23 cellular contexts compared by ENCODE assay signal in genomic region chr1:62327360-62328051, GRCh38. TPM values are rescaled to one million over a fixed set of nuclear protein-coding genes. Genes with fewer than 3 reads are reported as not detected.
A peak's percentile ranks its signal among the peaks of the same experiment; 100 is the strongest.
DNase-seq lines count a peak whose midpoint lies in the region; ATAC-seq lines count a peak whose summit lies in the region.
"Had no signal": no experiment of that assay in that cellular context is flagged by ENCODE, and none has a peak within 500 bp of the region (broad histone marks: within the 10 kb centered on the region; RNA-seq: fewer than 3 reads in every experiment).

No MANE protein-coding gene starts in this region.

- H3K9me3 ChIP-seq in GM23248 (ENCODE audit: low read depth), result no peaks in the 10 kb centered on the region
- H3K9me3 ChIP-seq in trophoblast cell (ENCODE audit: insufficient read depth, low read depth, low read length), result peaks cover 3% of the 10 kb centered on the region
- H3K9me3 ChIP-seq: left ventricle myocardium inferior, stomach, tibial nerve had no signal

- peak overlapping the region; percentile 79 for H2BK120ac ChIP-seq in trophoblast cell (ENCODE audit: insufficient read depth, low read length, poor library complexity)

- H2AFZ ChIP-seq in GM23248 (no peak overlapping the region), trophoblast cell (ENCODE audit: insufficient read depth, low read length, poor library complexity) (peak overlapping the region; percentile 10)

- H2BK12ac ChIP-seq in trophoblast cell (ENCODE audit: low read length), result peak overlapping the region; percentile 89

- WGBS in GM23248 (ENCODE audit: low coverage in 1 of 2, low lambda C conversion rate in 2 of 2, missing lambda C conversion rate in 2 of 2), 2 experiments, result 43 to 45% methylated on average over 22 of the region's 22 CpGs
- no CpG with 5 or more reads among the region's 22 CpGs for WGBS in trophoblast cell (ENCODE audit: extremely low coverage, insufficient coverage, insufficient read length)

- H3K27me3 ChIP-seq in GM23248 (replicated peaks; ENCODE audit: insufficient read depth) (no peaks in the 10 kb centered on the region), trophoblast cell (ENCODE audit: insufficient read depth, low read length) (no peaks in the 10 kb centered on the region)
- H3K27me3 ChIP-seq: BLaER1, tibial nerve had no signal

- peaks cover 22% of the 10 kb centered on the region for H3F3A ChIP-seq in GM23248 (ENCODE audit: insufficient read depth)

- H3K4me1 ChIP-seq in GM23248 (ENCODE audit: insufficient read depth) (peaks cover 26% of the 10 kb centered on the region), trophoblast cell (ENCODE audit: control insufficient read depth in 1 of 2, insufficient read depth in 2 of 2, low read length in 2 of 2) (peaks cover 19 to 20% of the 10 kb centered on the region in 2 experiments)
- H3K4me1 ChIP-seq: BLaER1, left ventricle myocardium inferior had no signal

- CTCF ChIA-PET in T-cell (lab: Charles Lee), result no interaction called here

- in situ Hi-C loops in GM23248 (cut with MboI), result no loop called here

- H3K9me2 ChIP-seq in GM23248 (ENCODE audit: insufficient read depth), result no peaks in the 10 kb centered on the region

- H3K4me3 ChIP-seq in GM23248 (no peak overlapping the region), trophoblast cell (ENCODE audit: low read depth, low read length) (no peak overlapping the region)
- H3K4me3 ChIP-seq: BLaER1, left ventricle myocardium inferior, stomach, tibial nerve had no signal

- peak overlapping the region; percentile 71 for H3K14ac ChIP-seq in trophoblast cell (ENCODE audit: low read length)

- H3K4ac ChIP-seq in trophoblast cell (ENCODE audit: low read depth, low read length), result peak overlapping the region; percentile 60

- no peak for ATAC-seq in T-cell (replicated peaks in 1 of 4)
- ATAC-seq in HG03039 (IDR thresholded peaks at IDR 0.05; ENCODE audit: unreplicated experiment), result no peak

- H3K36me3 Mint-ChIP-seq in T-cell, result no peaks in the 10 kb centered on the region

- no peak overlapping the region for H3K9ac ChIP-seq in GM23248
- no peak overlapping the region for H3K9ac ChIP-seq in trophoblast cell (ENCODE audit: low read length)
- H3K9ac ChIP-seq: BLaER1 had no signal

- H3K27ac ChIP-seq in GM23248 (no peak overlapping the region), trophoblast cell (ENCODE audit: low read depth, low read length) (no peak overlapping the region)
- H3K27ac ChIP-seq: BLaER1, HL-60, left ventricle myocardium inferior, stomach, tibial nerve had no signal

- peaks cover 20% of the 10 kb centered on the region for H3K79me1 ChIP-seq in trophoblast cell (ENCODE audit: low read length)

- H3K9me3 Mint-ChIP-seq in T-cell, result peaks cover 0 to 5% (median 0%) of the 10 kb centered on the region in 3 donors
- H3K9me3 Mint-ChIP-seq: activated CD4-positive, alpha-beta memory T cell treated with anti-CD3 and anti-CD28 coated beads, Interleukin-2, amount 10 ng/mL, durations not matched to agents 7 days and 5 days had no signal

- POLR2A ChIA-PET in T-cell (lab: Charles Lee), result no interaction called here

- H2BK5ac ChIP-seq in trophoblast cell (ENCODE audit: low read depth, low read length, poor library complexity), result peak overlapping the region; percentile 43

- peak overlapping the region; percentile 71 for H4K91ac ChIP-seq in trophoblast cell (ENCODE audit: low read depth, low read length)

- no peak overlapping the region for H3K4me3 Mint-ChIP-seq in T-cell
- H3K4me3 Mint-ChIP-seq: activated CD4-positive, alpha-beta memory T cell treated with anti-CD3 and anti-CD28 coated beads, Interleukin-2, amount 10 ng/mL, durations not matched to agents 7 days and 5 days had no signal

- peak overlapping the region; percentile 67 for H4K8ac ChIP-seq in trophoblast cell (ENCODE audit: low read depth, low read length)

- no peaks in the 10 kb centered on the region for H4K20me1 ChIP-seq in GM23248 (ENCODE audit: insufficient read depth)
- H4K20me1 ChIP-seq: BLaER1 had no signal

- H3K36me3 ChIP-seq in GM23248 (ENCODE audit: low read depth) (no peaks in the 10 kb centered on the region), trophoblast cell (ENCODE audit: control insufficient read depth in 1 of 2, insufficient read depth in 2 of 2, low read length in 2 of 2) (no peaks in the 10 kb centered on the region)
- H3K36me3 ChIP-seq: BLaER1, left ventricle myocardium inferior, stomach, tibial nerve had no signal

- H3K18ac ChIP-seq in trophoblast cell (ENCODE audit: low read length), result peak overlapping the region; percentile 59

- H3K23ac ChIP-seq in trophoblast cell (ENCODE audit: low read length), result no peak overlapping the region

- H4K12ac ChIP-seq in trophoblast cell (ENCODE audit: low read depth, low read length), result peak overlapping the region; percentile 16

- H3K27me3 Mint-ChIP-seq in T-cell, result peaks cover 3 to 7% of the 10 kb centered on the region in 2 donors

- no peak overlapping the region for H3K27ac Mint-ChIP-seq in T-cell
- H3K27ac Mint-ChIP-seq: activated CD4-positive, alpha-beta memory T cell treated with anti-CD3 and anti-CD28 coated beads, Interleukin-2, amount 10 ng/mL, durations not matched to agents 7 days and 5 days had no signal

- H3K4me2 ChIP-seq in GM23248 (ENCODE audit: unreplicated experiment) (no peak overlapping the region), trophoblast cell (ENCODE audit: low read length) (no peak overlapping the region)
- H3K4me2 ChIP-seq: BLaER1 had no signal

- no peaks in the 10 kb centered on the region for H3K79me2 ChIP-seq in GM23248 (ENCODE audit: insufficient read depth)
- H3K79me2 ChIP-seq in trophoblast cell (ENCODE audit: control insufficient read depth, insufficient read depth, low read length, poor library complexity), result peaks cover 2% of the 10 kb centered on the region

- H2AK5ac ChIP-seq in trophoblast cell (ENCODE audit: low read length), result peak overlapping the region; percentile 67

- DNase-seq in GM23248 (peak; percentile 30), SHP77 (lab: John Stamatoyannopoulos, UW) (peak; percentile 79 to 90), islet precursor cell (peak; percentile 81), trophoblast cell (no peak), T-cell (no peak), NCI-H2196 (lab: John Stamatoyannopoulos, UW; ENCODE audit: unreplicated experiment) (no peak), NCI-H1436 (lab: John Stamatoyannopoulos, UW) (no peak)
- DNase-seq: activated CD4-positive, alpha-beta memory T cell treated with anti-CD3 and anti-CD28 coated beads, Interleukin-2, amount 10 ng/mL, durations not matched to agents 7 days and 5 days; activated gamma-delta T cell treated with Interleukin-2 at 50 U/mL for 16 hours; activated T-cell treated with anti-CD3 and anti-CD28 coated beads for 4 hours; IMR-90; left ventricle myocardium inferior; NCI-H1105 treated with DMSO at 0.1 percent for 48 hours; NCI-H510A; nucleus accumbens; stomach had no signal

- peaks cover 0 to 1% (median 0%) of the 10 kb centered on the region in 3 donors for H3K4me1 Mint-ChIP-seq in T-cell
- H3K4me1 Mint-ChIP-seq: activated CD4-positive, alpha-beta memory T cell treated with anti-CD3 and anti-CD28 coated beads, Interleukin-2, amount 10 ng/mL, durations not matched to agents 7 days and 5 days had no signal

RNA-seq across cellular contexts. Expression of gene KANK4, which starts 8.3 kb away (rescaled TPM):
- total RNA-seq in GM23248 (2014; rRNA removed; shearing (Covaris generic)), result 0.25 and 0.32 TPM in 2 replicates
- 0.29 and 0.38 TPM in 2 replicates for polyA plus RNA-seq in GM23248 (2016; fragmentation: Nextera tagmentation; extraction: Ambion mirVana)
- polyA plus RNA-seq in trophoblast cell (2013), result 41.0 and 46.4 TPM in 2 replicates
- total RNA-seq in T-cell, result not detected
- total RNA-seq: activated CD4-positive, alpha-beta memory T cell treated with anti-CD3 and anti-CD28 coated beads, Interleukin-2, amount 10 ng/mL, durations not matched to agents 7 days and 5 days; fibroblast of lung; IMR-90; mononuclear cell; renal cortical epithelial cell had no signal
- polyA plus RNA-seq: fibroblast of lung, IMR-90 had no signal

Comparison
In these comparisons a context has a peak if more than half of its experiments do, and no peak if none do; other contexts are left out.
1. DNase-seq: peak in GM23248 (single experiment), SHP77 (2 of 2) and islet precursor cell (single experiment); none in trophoblast cell (0 of 2), T-cell (0 of 34), NCI-H2196 (single experiment) and NCI-H1436 (single experiment).